In the genomic region with DNA sequence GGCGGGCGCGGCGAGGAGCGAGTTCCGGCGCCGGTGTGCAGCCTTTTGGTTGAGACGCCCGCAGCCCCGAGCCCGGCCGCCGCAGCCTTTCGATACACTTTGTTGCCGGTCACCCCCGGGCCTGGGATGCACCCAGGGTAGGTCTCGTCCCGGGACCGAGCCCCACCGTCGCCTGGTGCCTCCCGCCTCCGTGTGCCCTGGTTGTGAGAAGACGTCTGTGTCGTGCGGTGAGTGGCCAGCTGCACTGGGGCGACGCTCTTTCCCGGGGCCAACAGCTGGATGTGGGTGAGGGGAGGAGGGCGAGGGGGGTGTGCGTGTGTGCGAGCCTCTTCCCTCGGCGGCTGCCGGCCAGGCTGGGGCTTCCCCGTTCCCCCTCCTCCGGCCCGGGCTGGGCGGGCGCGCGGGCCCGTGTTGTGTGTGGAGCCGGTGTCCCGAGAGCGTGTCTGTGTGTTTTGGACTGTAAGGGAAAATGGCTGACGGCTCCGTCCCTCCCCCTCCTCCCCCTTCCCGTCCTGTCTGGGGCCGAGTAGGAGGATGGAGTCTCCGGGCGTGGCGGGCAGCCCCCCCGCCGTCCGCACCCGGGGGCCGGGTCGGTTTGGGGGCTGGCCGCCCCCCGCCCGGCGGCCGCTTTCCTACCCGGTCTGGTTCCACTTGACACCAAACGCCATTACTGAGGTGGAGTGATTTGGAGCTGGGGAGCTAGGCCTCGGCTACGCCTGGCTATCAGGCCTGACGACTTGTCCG, we compare ENCODE assay signal across 8 cellular contexts. TPM values are rescaled to one million over a fixed set of nuclear protein-coding genes. Genes with fewer than 3 reads are reported as not detected.
DNase-seq lines count a peak whose midpoint lies in the region; ATAC-seq and TF ChIP-seq lines count a peak whose summit lies in the region.

No MANE protein-coding gene starts in this region.

- CTCF ChIA-PET in CD8-positive, alpha-beta memory T cell (lab: Charles Lee) = interaction anchor here (0.7 to 2.0 kb wide), 4 partner anchors 24 to 31 kb away, joined by 3 to 9 read pairs (median 4); no protein-coding TSS in a partner anchor

- DNase-seq in CD8-positive, alpha-beta memory T cell = peak in 4 of 5 donors; percentile 14 to 66 (median 35)
- peak; percentile 64 for DNase-seq in M059J (ENCODE audit: low read depth)
- peak; percentile 50 for DNase-seq in activated CD4-positive, alpha-beta T cell treated with anti-CD3 and anti-CD28 coated beads for 48 hours
- peak; percentile 59 to 74 (median 66) for DNase-seq in right lobe of liver
- DNase-seq in stimulated activated CD4-positive, alpha-beta T cell treated with anti-CD3 and anti-CD28 coated beads, Interleukin-4, amount 100 ng/mL, for 48 hours (ENCODE audit: low read depth in 2 of 2) = peak; percentile 23 to 29
- DNase-seq in middle frontal gyrus (ENCODE audit: extremely low spot score, low spot score) = no peak

- peaks cover 0 to 15% of the 10 kb centered on the region in 2 donors for H3K27me3 Mint-ChIP-seq in CD8-positive, alpha-beta memory T cell
- H3K27me3 Mint-ChIP-seq in dendritic cell treated with granulocyte-macrophage colony-stimulating factor and Interleukin-4, amounts not matched to agents 40 ng/mL and 50 ng/mL, for 4 days = no peaks in the 10 kb centered on the region

- peak overlapping the region; percentile 86 for H3K4me3 ChIP-seq in CD8-positive, alpha-beta memory T cell (ENCODE audit: low read length)
- H3K4me3 ChIP-seq in right lobe of liver = peak overlapping the region; percentile 79 to 87 (median 81)

- intact Hi-C loops in dendritic cell treated with granulocyte-macrophage colony-stimulating factor and Interleukin-4, amounts not matched to agents 40 ng/mL and 50 ng/mL, for 4 days (cut with micrococcal nuclease) = loop anchor here (10.0 kb wide), 1 partner anchor 151 kb away; no protein-coding TSS in a partner anchor
- intact Hi-C loops in right lobe of liver (cut with DNase I) = no loop called here

- peak overlapping the region; percentile 87 to 100 (median 98) for H3K27ac Mint-ChIP-seq in CD8-positive, alpha-beta memory T cell
- H3K27ac Mint-ChIP-seq in dendritic cell treated with granulocyte-macrophage colony-stimulating factor and Interleukin-4, amounts not matched to agents 40 ng/mL and 50 ng/mL, for 4 days = peak overlapping the region; percentile 97

- peak overlapping the region; percentile 91 to 99 (median 96) for H3K4me3 Mint-ChIP-seq in CD8-positive, alpha-beta memory T cell
- H3K4me3 Mint-ChIP-seq in dendritic cell treated with granulocyte-macrophage colony-stimulating factor and Interleukin-4, amounts not matched to agents 40 ng/mL and 50 ng/mL, for 4 days = peak overlapping the region; percentile 92

- POLR2A ChIA-PET in CD8-positive, alpha-beta memory T cell (lab: Charles Lee) = interaction anchor here (0.6 to 2.8 kb wide), 13 partner anchors 10 to 351 kb away, joined by 3 to 20 read pairs (median 4); a partner anchor contains a TSS

- 4% methylated on average over 5 of the region's 71 CpGs for WGBS in right lobe of liver (ENCODE audit: insufficient coverage, low coverage, low lambda C conversion rate, missing lambda C conversion rate)

- peaks cover 0 to 30% (median 9%) of the 10 kb centered on the region in 3 donors for H3K36me3 Mint-ChIP-seq in CD8-positive, alpha-beta memory T cell
- H3K36me3 Mint-ChIP-seq in dendritic cell treated with granulocyte-macrophage colony-stimulating factor and Interleukin-4, amounts not matched to agents 40 ng/mL and 50 ng/mL, for 4 days (ENCODE audit: low read depth) = peaks cover 18% of the 10 kb centered on the region

- H3K36me3 ChIP-seq in CD8-positive, alpha-beta memory T cell (ENCODE audit: insufficient read depth, low read length) = no peaks in the 10 kb centered on the region
- H3K36me3 ChIP-seq in right lobe of liver = no peaks in the 10 kb centered on the region

- H3K9me3 ChIP-seq in CD8-positive, alpha-beta memory T cell (ENCODE audit: low read length) = no peaks in the 10 kb centered on the region
- H3K9me3 ChIP-seq in right lobe of liver = no peaks in the 10 kb centered on the region

- H3K27ac ChIP-seq in CD8-positive, alpha-beta memory T cell (ENCODE audit: low read depth, low read length) = peak overlapping the region; percentile 96
- peak overlapping the region; percentile 99 for H3K27ac ChIP-seq in right lobe of liver

- TF ChIP-seq CTCF in right lobe of liver (IDR thresholded peaks at IDR 0.05) = no peak

- H3K4me1 ChIP-seq in CD8-positive, alpha-beta memory T cell (ENCODE audit: insufficient read depth, low read length) = peaks cover 33% of the 10 kb centered on the region
- H3K4me1 ChIP-seq in right lobe of liver = peaks cover 0 to 16% (median 9%) of the 10 kb centered on the region in 4 donors

- peaks cover 45 to 58% (median 48%) of the 10 kb centered on the region in 3 donors for H3K4me1 Mint-ChIP-seq in CD8-positive, alpha-beta memory T cell
- no peaks in the 10 kb centered on the region for H3K4me1 Mint-ChIP-seq in dendritic cell treated with granulocyte-macrophage colony-stimulating factor and Interleukin-4, amounts not matched to agents 40 ng/mL and 50 ng/mL, for 4 days (ENCODE audit: low read depth)

- no peaks in the 10 kb centered on the region for H3K9me3 Mint-ChIP-seq in CD8-positive, alpha-beta memory T cell
- H3K9me3 Mint-ChIP-seq in dendritic cell treated with granulocyte-macrophage colony-stimulating factor and Interleukin-4, amounts not matched to agents 40 ng/mL and 50 ng/mL, for 4 days = no peaks in the 10 kb centered on the region

- H3K27me3 ChIP-seq in CD8-positive, alpha-beta memory T cell (ENCODE audit: insufficient read depth, low read length, poor library complexity, severe bottlenecking) = no peaks in the 10 kb centered on the region
- H3K27me3 ChIP-seq in right lobe of liver = no peaks in the 10 kb centered on the region

- TF ChIP-seq POLR2A in right lobe of liver (IDR thresholded peaks at IDR 0.05) = no peak

- peak; percentile 14 for ATAC-seq in GM19452 (IDR thresholded peaks at IDR 0.05; ENCODE audit: unreplicated experiment)
- peak; percentile 2 to 13 (median 8) for ATAC-seq in right lobe of liver

RNA-seq across cellular contexts. Expression of a gene that starts 0.8 kb away (rescaled TPM):
- 10 to 100 TPM; 53.7 to 54.5 TPM for total RNA-seq in CD8-positive, alpha-beta memory T cell
- polyA plus RNA-seq in CD8-positive, alpha-beta memory T cell = 27.1 TPM
- total RNA-seq in M059J (2014; rRNA removed; shearing (Covaris generic)) = 48.5 and 81.7 TPM in 2 replicates
- total RNA-seq in right lobe of liver = 10 to 100 TPM; 53.5 to 76.2 (median 63.1) TPM
